Comparison of ENCODE assay signal across 18 cellular contexts in the genomic region with DNA sequence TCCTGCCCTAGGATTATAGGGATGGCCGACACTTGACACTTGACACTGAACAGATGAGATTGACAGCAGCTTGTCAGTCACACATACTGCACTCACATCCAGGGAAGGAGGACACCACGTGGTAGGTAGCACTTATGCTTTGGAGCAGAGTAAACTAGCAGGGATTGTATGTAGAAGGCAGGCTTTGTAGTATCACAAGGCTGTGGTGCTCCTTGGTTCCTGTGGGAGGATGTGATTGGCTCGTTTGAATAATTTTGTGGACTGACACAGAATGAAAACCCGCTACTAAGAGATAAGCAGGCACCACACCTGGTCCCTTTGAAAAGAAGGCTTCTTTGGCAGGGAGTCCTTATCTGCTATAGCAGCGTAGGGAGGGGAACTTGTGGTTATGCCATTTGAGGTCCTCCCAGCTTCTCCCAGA.
DNase-seq lines count a peak whose midpoint lies in the region; ATAC-seq and TF ChIP-seq lines count a peak whose summit lies in the region.
"Had no signal": no experiment of that assay in that cellular context is flagged by ENCODE, and none has a peak within 500 bp of the region (broad histone marks: within the 10 kb centered on the region; RNA-seq: fewer than 3 reads in every experiment).

No MANE protein-coding gene starts in this region.

- H3K9me3 ChIP-seq in sigmoid colon: no peaks in the 10 kb centered on the region

- no peak for TF ChIP-seq CTCF in sigmoid colon (IDR thresholded peaks at IDR 0.05)

- peak; percentile 1 for DNase-seq in AG08395 (ENCODE audit: low spot score)
- DNase-seq in HUDEP-2 (lab: John Stamatoyannopoulos, UW; ENCODE audit: unreplicated experiment in 76 of 76): peak in 68 of 76 experiments; percentile 5 to 86 (median 56)
- peak; percentile 3 for DNase-seq in SK-MEL-5 (ENCODE audit: low read depth, low spot score)
- peak; percentile 68 to 88 for DNase-seq in erythroblast (lab: John Stamatoyannopoulos, UW)
- no peak for DNase-seq in sigmoid colon
- no peak for DNase-seq in RKO (ENCODE audit: low spot score)
- DNase-seq in NCI-H510A (lab: John Stamatoyannopoulos, UW): no peak
- DNase-seq: Calu3; CD4-positive, CD25-positive, alpha-beta regulatory T cell; DMS79 treated with DMSO at 0.1 percent for 48 hours; GF-D8; Kasumi-1; NCI-H1436 treated with DMSO at 0.1 percent for 48 hours; NCI-H2081; NCI-H226; Right ventricle myocardium superior had no signal

- intact Hi-C loops in sigmoid colon (cut with DNase I): no loop called here

- in situ Hi-C loops in SK-MEL-5 (cut with HindIII; ENCODE audit: low pct_unique_long_range_greater_than_20kb, low sequenced_read_pairs): no loop called here

- no peaks in the 10 kb centered on the region for H3K36me3 ChIP-seq in sigmoid colon

- no peak for ATAC-seq in GM18861 (IDR thresholded peaks at IDR 0.05; ENCODE audit: unreplicated experiment)
- ATAC-seq: GM23338 had no signal

- TF ChIP-seq POLR2A in erythroblast (IDR thresholded peaks at IDR 0.05; ENCODE audit: low read length): no peak
- no peak for TF ChIP-seq POLR2A in sigmoid colon (IDR thresholded peaks at IDR 0.05)

- no peaks in the 10 kb centered on the region for H3K27me3 ChIP-seq in sigmoid colon

- H3K4me1 ChIP-seq in sigmoid colon: no peaks in the 10 kb centered on the region

- H3K4me3 ChIP-seq in sigmoid colon: no peak overlapping the region
- H3K4me3 ChIP-seq: GM23338 had no signal

- 36 to 38% methylated on average over 5 of the region's 5 CpGs for WGBS in sigmoid colon, 2 donors

- no peak for TF ChIP-seq EP300 in sigmoid colon (IDR thresholded peaks at IDR 0.05)

- H3K27ac ChIP-seq in sigmoid colon: no peak overlapping the region

Comparison
In these comparisons a context has a peak if more than half of its experiments do, and no peak if none do; other contexts are left out.
1. DNase-seq: peak in AG08395 (single experiment), HUDEP-2 (68 of 76), SK-MEL-5 (single experiment) and erythroblast (2 of 2); none in sigmoid colon (single experiment), RKO (single experiment) and NCI-H510A (single experiment).